In the genomic region with DNA sequence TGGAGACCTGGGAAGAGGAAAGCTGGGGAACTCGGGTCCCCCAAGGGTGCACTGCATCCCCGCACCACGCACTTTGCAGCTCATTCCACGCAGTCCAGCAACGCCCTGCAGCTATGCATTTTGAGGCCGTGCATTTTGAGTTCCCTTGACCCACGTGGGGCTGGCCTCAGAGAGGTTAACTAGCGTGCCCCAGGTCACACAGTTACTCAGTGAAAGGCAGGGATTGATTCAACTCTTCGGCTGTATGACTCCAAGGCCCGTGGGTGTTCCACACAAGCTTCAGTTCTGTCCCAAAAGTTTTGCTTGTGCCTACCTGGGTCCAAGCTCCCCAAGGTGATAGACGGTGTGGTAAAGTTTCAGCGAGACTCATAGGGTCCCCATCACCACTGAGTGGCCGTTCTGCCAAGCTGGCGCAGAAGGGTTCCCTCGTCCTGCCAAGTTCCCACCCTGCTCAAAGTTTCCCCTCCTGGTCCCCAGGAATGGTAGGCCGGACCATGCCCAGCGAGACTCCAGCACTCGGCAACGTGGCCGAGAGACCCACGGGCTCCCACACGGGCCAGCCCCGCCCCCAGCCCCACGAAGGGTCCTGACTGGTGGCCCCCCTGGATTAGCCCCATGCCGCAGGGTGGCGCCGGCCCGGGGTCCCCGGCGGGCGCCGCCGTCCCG, we compare ENCODE assay signal across 8 cellular contexts. TPM values are rescaled to one million over a fixed set of nuclear protein-coding genes. Genes with fewer than 3 reads are reported as not detected.
DNase-seq lines count a peak whose midpoint lies in the region; ATAC-seq and TF ChIP-seq lines count a peak whose summit lies in the region.

No MANE protein-coding gene starts in this region.

- TF ChIP-seq CTCF in Peyer's patch (IDR thresholded peaks at IDR 0.05) (no peak), osteoblast (IDR thresholded peaks at IDR 0.05; ENCODE audit: extremely low read depth, low read depth, low read length) (no peak)

- peak overlapping the region; percentile 51 to 86 (median 71) for H3K4me3 ChIP-seq in Peyer's patch
- H3K4me3 ChIP-seq in osteoblast (ENCODE audit: insufficient read depth, low read length) = peak overlapping the region; percentile 86

- H3K79me2 ChIP-seq in osteoblast (ENCODE audit: insufficient read depth, low read length) = peaks cover 52% of the 10 kb centered on the region

- DNase-seq in Peyer's patch (no peak), epithelial cell of prostate (ENCODE audit: low read depth, low spot score) (no peak), osteoblast (ENCODE audit: insufficient read length, low spot score, missing footprints) (no peak), putamen (ENCODE audit: low spot score) (no peak), H4 (ENCODE audit: low spot score) (no peak), NAMALWA (ENCODE audit: low spot score) (no peak), NCI-H2029 (lab: John Stamatoyannopoulos, UW) (no peak)

- peaks cover 6% of the 10 kb centered on the region for H4K20me1 ChIP-seq in osteoblast (ENCODE audit: insufficient read depth, low read length)

- H3K9me3 ChIP-seq in Peyer's patch = no peaks in the 10 kb centered on the region
- no peaks in the 10 kb centered on the region for H3K9me3 ChIP-seq in osteoblast (ENCODE audit: low read depth, low read length)

- H3K4me2 ChIP-seq in osteoblast (ENCODE audit: insufficient read depth, low read length) = peak overlapping the region; percentile 95

- H3K27ac ChIP-seq in Peyer's patch = peak overlapping the region; percentile 72 to 96 (median 86)
- H3K27ac ChIP-seq in epithelial cell of prostate = peak overlapping the region; percentile 93
- H3K27ac ChIP-seq in osteoblast (ENCODE audit: low read depth, low read length) = peak overlapping the region; percentile 98

- H2AFZ ChIP-seq in osteoblast (ENCODE audit: low read length) = no peak overlapping the region

- ATAC-seq in GM19023 (IDR thresholded peaks at IDR 0.05; ENCODE audit: unreplicated experiment) = peak; percentile 7

- no peak for TF ChIP-seq POLR2A in Peyer's patch (IDR thresholded peaks at IDR 0.05)

- peaks cover 3 to 70% (median 4%) of the 10 kb centered on the region in 4 donors for H3K4me1 ChIP-seq in Peyer's patch
- H3K4me1 ChIP-seq in osteoblast (ENCODE audit: insufficient read depth, low read length) = peaks cover 67% of the 10 kb centered on the region

- H3K27me3 ChIP-seq in Peyer's patch (no peaks in the 10 kb centered on the region), osteoblast (ENCODE audit: insufficient read depth, low read length) (no peaks in the 10 kb centered on the region)

- H3K36me3 ChIP-seq in Peyer's patch (no peaks in the 10 kb centered on the region), osteoblast (ENCODE audit: insufficient read depth, low read length) (peaks cover 8% of the 10 kb centered on the region)

RNA-seq across cellular contexts. Expression of a gene that starts 0.6 kb away (rescaled TPM):
- total RNA-seq in Peyer's patch (100 to 1,000 TPM in 3 of 4 donors, 10 to 100 TPM in 1; 68.7 to 199 (median 122) TPM), osteoblast (220 and 265 TPM in 2 replicates)
- total RNA-seq in H4 (2014; rRNA removed; shearing (Covaris generic)) = 7.9 and 8.9 TPM in 2 replicates

RNA-seq across cellular contexts. Expression of a gene that starts 40.3 kb away (rescaled TPM):
- total RNA-seq in Peyer's patch = not detected
- total RNA-seq in osteoblast = not detected in 2 replicates
- total RNA-seq in H4 (2014; rRNA removed; shearing (Covaris generic)) = not detected in 2 replicates
